Comparison of ENCODE assay signal across 21 cellular contexts in genomic region chr2:217660423-217660822, GRCh38.
"Had no signal": no experiment of that assay in that cellular context is flagged by ENCODE, and none has a peak within 500 bp of the region (broad histone marks: within the 10 kb centered on the region; RNA-seq: fewer than 3 reads in every experiment).

No MANE protein-coding gene starts in this region.

- H3K4me1 ChIP-seq: pancreas, psoas muscle, right atrium auricular region had no signal

- H3K27ac Mint-ChIP-seq: activated naive CD8-positive, alpha-beta T cell treated with anti-CD3 and anti-CD28 coated beads, Interleukin-2, amount 10 ng/mL, durations not matched to agents 7 days and 5 days; natural killer cell treated with Interleukin-12 subunit alpha and Interleukin-12 subunit beta and Interleukin-15 and Interleukin-18, amount 100 ng/mL, for 72 hours; T-helper 2 cell treated with Interferon-gamma antibody and Interleukin-4, amounts not matched to agents 5 μg/mL and 100 μg/mL, for 36 hours; type B pancreatic cell had no signal

- H3K4me3 Mint-ChIP-seq: activated naive CD8-positive, alpha-beta T cell treated with anti-CD3 and anti-CD28 coated beads, Interleukin-2, amount 10 ng/mL, durations not matched to agents 7 days and 5 days; activated T-cell treated with anti-CD3 and anti-CD28 coated beads, Interleukin-2, amount 50 U/mL, for 4 hours; natural killer cell treated with Interleukin-12 subunit alpha and Interleukin-12 subunit beta and Interleukin-15 and Interleukin-18, amount 100 ng/mL, for 72 hours; T-helper 2 cell treated with Interferon-gamma antibody and Interleukin-4, amounts not matched to agents 5 μg/mL and 100 μg/mL, for 36 hours; type B pancreatic cell had no signal

- ATAC-seq: activated T-cell treated with anti-CD3 and anti-CD28 coated beads, Interleukin-2, amount 50 U/mL, for 4 hours; gastrocnemius medialis; natural killer cell treated with Interleukin-12 subunit alpha and Interleukin-12 subunit beta and Interleukin-15 and Interleukin-18, amount 100 ng/mL, for 72 hours; pancreas; psoas muscle had no signal

- H3K9me3 ChIP-seq: esophagus squamous epithelium, gastrocnemius medialis, pancreas, psoas muscle, right atrium auricular region, spleen, vagina had no signal

- DNase-seq: activated CD4-positive, alpha-beta T cell treated with anti-CD3 and anti-CD28 coated beads for 1 hour; activated CD4-positive, alpha-beta T cell treated with anti-CD3 and anti-CD28 coated beads, Interleukin-2, amount 50 U/mL, for 1 hour; activated CD8-positive, alpha-beta memory T cell treated with anti-CD3 and anti-CD28 coated beads, Interleukin-2, amount 50 U/mL, for 48 hours; activated naive CD4-positive, alpha-beta T cell treated with Interleukin-2 at 50 U/mL for 16 hours; activated naive CD8-positive, alpha-beta T cell treated with anti-CD3 and anti-CD28 coated beads, Interleukin-2, amount 10 ng/mL, durations not matched to agents 7 days and 5 days; activated T-cell treated with anti-CD3 and anti-CD28 coated beads, Interleukin-2, amount 50 U/mL, for 4 hours; cerebellar nuclear complex; esophagus squamous epithelium; gastrocnemius medialis; hippocampal formation; pancreas; psoas muscle; spleen; stimulated activated CD4-positive, alpha-beta T cell treated with anti-CD3 and anti-CD28 coated beads, Interleukin-4, amount 100 ng/mL, for 24 hours; WERI-Rb-1 had no signal

- H3K4me3 ChIP-seq: coronary artery, esophagus squamous epithelium, gastrocnemius medialis, pancreas, psoas muscle, right atrium auricular region, spleen, vagina had no signal

- H3K27ac ChIP-seq: coronary artery, gastrocnemius medialis, pancreas, psoas muscle, right atrium auricular region, spleen, vagina, WERI-Rb-1 had no signal

- H3K36me3 ChIP-seq: esophagus squamous epithelium, gastrocnemius medialis, pancreas, right atrium auricular region, spleen, vagina, WERI-Rb-1 had no signal

- H3K27me3 ChIP-seq: esophagus squamous epithelium, gastrocnemius medialis, pancreas, right atrium auricular region, vagina had no signal

- H3K9me3 Mint-ChIP-seq: activated naive CD8-positive, alpha-beta T cell treated with anti-CD3 and anti-CD28 coated beads, Interleukin-2, amount 10 ng/mL, durations not matched to agents 7 days and 5 days; activated T-cell treated with anti-CD3 and anti-CD28 coated beads, Interleukin-2, amount 50 U/mL, for 4 hours; natural killer cell treated with Interleukin-12 subunit alpha and Interleukin-12 subunit beta and Interleukin-15 and Interleukin-18, amount 100 ng/mL, for 72 hours; T-helper 2 cell treated with Interferon-gamma antibody and Interleukin-4, amounts not matched to agents 5 μg/mL and 100 μg/mL, for 36 hours had no signal
